1 cellular context compared by ENCODE assay signal in the genomic region with DNA sequence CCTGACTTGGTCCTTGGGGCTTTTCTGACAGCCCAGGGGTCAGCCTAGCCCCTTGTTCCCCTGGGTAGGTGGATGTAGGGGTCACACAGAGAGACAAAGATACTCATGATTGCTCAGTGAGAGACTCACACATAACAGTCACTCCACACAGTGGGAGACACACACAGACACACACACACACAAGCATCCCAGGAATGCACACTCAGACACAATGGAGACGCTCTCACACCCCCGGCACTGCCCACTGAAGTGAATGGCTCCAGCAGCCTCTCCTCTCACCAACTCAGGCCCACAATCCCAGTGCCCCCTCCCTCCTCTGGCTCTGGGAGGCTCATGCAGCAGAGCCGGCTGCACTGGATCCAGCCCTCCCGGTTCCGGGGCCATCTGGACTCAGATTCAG. TPM values are rescaled to one million over a fixed set of nuclear protein-coding genes. Genes with fewer than 3 reads are reported as not detected.
"Had no signal": no experiment of that assay in that cellular context is flagged by ENCODE, and none has a peak within 500 bp of the region (broad histone marks: within the 10 kb centered on the region; RNA-seq: fewer than 3 reads in every experiment).

No MANE protein-coding gene starts in this region.

RNA-seq across cellular contexts. Expression of gene GRAPL, which starts 17.0 kb away (rescaled TPM):
- total RNA-seq: osteoblast had no signal
